In genomic region chr3:196072313-196072712, GRCh38 we compare ENCODE assay signal across 26 cellular contexts. TPM values are rescaled to one million over a fixed set of nuclear protein-coding genes. Genes with fewer than 3 reads are reported as not detected.
DNase-seq lines count a peak whose midpoint lies in the region; ATAC-seq and TF ChIP-seq lines count a peak whose summit lies in the region.
"Had no signal": no experiment of that assay in that cellular context is flagged by ENCODE, and none has a peak within 500 bp of the region (broad histone marks: within the 10 kb centered on the region; RNA-seq: fewer than 3 reads in every experiment).

No MANE protein-coding gene starts in this region.

- peaks cover 46% of the 10 kb centered on the region for H3K36me3 Mint-ChIP-seq in CD4-positive, CD25-positive, alpha-beta regulatory T cell
- peaks cover 81% of the 10 kb centered on the region for H3K36me3 Mint-ChIP-seq in activated T-helper 2 cell treated with anti-CD3 and anti-CD28 coated beads, Interferon-gamma antibody, Interleukin-2, Interleukin-4, amounts not matched to agents 10 μg/mL and 5 μg/mL and 100 μg/mL, durations not matched to agents 14 hours and 24 hours and 36 hours (ENCODE audit: low read depth)

- peak overlapping the region; percentile 30 for H3K4me2 ChIP-seq in Karpas-422 (ENCODE audit: low read depth, low read length, poor library complexity, severe bottlenecking)

- peaks cover 32% of the 10 kb centered on the region for H3K4me1 ChIP-seq in CD4-positive, CD25-positive, alpha-beta regulatory T cell (ENCODE audit: control insufficient read depth, insufficient read depth, low read length, poor library complexity, severe bottlenecking)
- H3K4me1 ChIP-seq in Karpas-422 (ENCODE audit: low read length): peaks cover 42% of the 10 kb centered on the region
- H3K4me1 ChIP-seq: Caco-2 had no signal

- ATAC-seq in CD4-positive, CD25-positive, alpha-beta regulatory T cell (ENCODE audit: low read depth in 2 of 2): no peak
- ATAC-seq: Panc1 had no signal

- peaks cover 21 to 47% (median 31%) of the 10 kb centered on the region in 4 donors for H3K4me1 Mint-ChIP-seq in CD4-positive, CD25-positive, alpha-beta regulatory T cell
- peaks cover 31% of the 10 kb centered on the region for H3K4me1 Mint-ChIP-seq in activated T-helper 2 cell treated with anti-CD3 and anti-CD28 coated beads, Interferon-gamma antibody, Interleukin-2, Interleukin-4, amounts not matched to agents 10 μg/mL and 5 μg/mL and 100 μg/mL, durations not matched to agents 14 hours and 24 hours and 36 hours (ENCODE audit: low read depth)

- no peak overlapping the region for H3K4me3 ChIP-seq in CD4-positive, CD25-positive, alpha-beta regulatory T cell (ENCODE audit: low read depth, low read length)
- no peak overlapping the region for H3K4me3 ChIP-seq in GM12865 (ENCODE audit: low read depth, low read length)
- H3K4me3 ChIP-seq in Karpas-422 (ENCODE audit: low read length): no peak overlapping the region

- H3K9me2 ChIP-seq in Karpas-422 (replicated peaks; ENCODE audit: insufficient read depth, low read length): no peaks in the 10 kb centered on the region

- H3K9me3 ChIP-seq in CD4-positive, CD25-positive, alpha-beta regulatory T cell (ENCODE audit: control insufficient read depth in 2 of 2, low read length in 2 of 2): no peaks in the 10 kb centered on the region
- H3K9me3 ChIP-seq in Karpas-422 (ENCODE audit: low read length): no peaks in the 10 kb centered on the region
- H3K9me3 ChIP-seq: Caco-2 had no signal

- no peak overlapping the region for H3K4me3 Mint-ChIP-seq in CD4-positive, CD25-positive, alpha-beta regulatory T cell
- H3K4me3 Mint-ChIP-seq in activated T-helper 2 cell treated with anti-CD3 and anti-CD28 coated beads, Interferon-gamma antibody, Interleukin-2, Interleukin-4, amounts not matched to agents 10 μg/mL and 5 μg/mL and 100 μg/mL, durations not matched to agents 14 hours and 24 hours and 36 hours (ENCODE audit: low read depth): no peak overlapping the region
- H3K4me3 Mint-ChIP-seq: CD8-positive, alpha-beta T cell had no signal

- no peaks in the 10 kb centered on the region for H3K27me3 ChIP-seq in CD4-positive, CD25-positive, alpha-beta regulatory T cell (ENCODE audit: control insufficient read depth, insufficient read depth, low read length)
- no peaks in the 10 kb centered on the region for H3K27me3 ChIP-seq in Karpas-422 (ENCODE audit: low read length)

- H3K9ac ChIP-seq in Karpas-422 (ENCODE audit: low read length): no peak overlapping the region

- intact Hi-C loops in activated T-helper 2 cell treated with anti-CD3 and anti-CD28 coated beads, Interferon-gamma antibody, Interleukin-2, Interleukin-4, amounts not matched to agents 10 μg/mL and 5 μg/mL and 100 μg/mL, durations not matched to agents 14 hours and 24 hours and 36 hours (cut with micrococcal nuclease): no loop called here

- H3K36me3 ChIP-seq in CD4-positive, CD25-positive, alpha-beta regulatory T cell (ENCODE audit: control insufficient read depth, insufficient read depth, low read length): peaks cover 84% of the 10 kb centered on the region
- H3K36me3 ChIP-seq in Karpas-422 (ENCODE audit: insufficient read depth, low read length): peaks cover 77% of the 10 kb centered on the region

- no peak for TF ChIP-seq CTCF in GM12865 (IDR thresholded peaks at IDR 0.05; ENCODE audit: insufficient read depth, low read depth, low read length, missing control alignments)

- H3K27ac Mint-ChIP-seq in CD4-positive, CD25-positive, alpha-beta regulatory T cell: peak overlapping the region in 1 of 3 donors; percentile 88
- peak overlapping the region; percentile 28 for H3K27ac Mint-ChIP-seq in activated T-helper 2 cell treated with anti-CD3 and anti-CD28 coated beads, Interferon-gamma antibody, Interleukin-2, Interleukin-4, amounts not matched to agents 10 μg/mL and 5 μg/mL and 100 μg/mL, durations not matched to agents 14 hours and 24 hours and 36 hours
- H3K27ac Mint-ChIP-seq: CD8-positive, alpha-beta T cell had no signal

- H4K20me1 ChIP-seq in Karpas-422 (ENCODE audit: insufficient read depth, low read depth, low read length): peaks cover 32% of the 10 kb centered on the region

- H3K79me2 ChIP-seq in Karpas-422 (ENCODE audit: low read length): peaks cover 86% of the 10 kb centered on the region

- peak overlapping the region; percentile 58 for H3K27ac ChIP-seq in CD4-positive, CD25-positive, alpha-beta regulatory T cell (ENCODE audit: insufficient read depth, low read length, poor library complexity, severe bottlenecking)
- peak overlapping the region; percentile 42 for H3K27ac ChIP-seq in Karpas-422 (ENCODE audit: low read length)
- H3K27ac ChIP-seq: RWPE1 had no signal

- H3K9me3 Mint-ChIP-seq in CD4-positive, CD25-positive, alpha-beta regulatory T cell: no peaks in the 10 kb centered on the region
- H3K9me3 Mint-ChIP-seq in activated T-helper 2 cell treated with anti-CD3 and anti-CD28 coated beads, Interferon-gamma antibody, Interleukin-2, Interleukin-4, amounts not matched to agents 10 μg/mL and 5 μg/mL and 100 μg/mL, durations not matched to agents 14 hours and 24 hours and 36 hours: no peaks in the 10 kb centered on the region
- H3K9me3 Mint-ChIP-seq: CD8-positive, alpha-beta T cell had no signal

- no peak for DNase-seq in CD4-positive, CD25-positive, alpha-beta regulatory T cell
- DNase-seq in GM12865 (ENCODE audit: low read depth) (peak; percentile 78), Karpas-422 (no peak), DMS153 (lab: John Stamatoyannopoulos, UW) (no peak), NCI-H69 (lab: John Stamatoyannopoulos, UW) (no peak)
- no peak for DNase-seq in activated T-helper 2 cell treated with anti-CD3 and anti-CD28 coated beads, Interferon-gamma antibody, Interleukin-2, Interleukin-4, amounts not matched to agents 10 μg/mL and 5 μg/mL and 100 μg/mL, durations not matched to agents 14 hours and 24 hours and 36 hours (ENCODE audit: low spot score)
- DNase-seq in stimulated activated CD4-positive, alpha-beta T cell treated with anti-CD3 and anti-CD28 coated beads, Interleukin-4, amount 100 ng/mL, for 4 hours: no peak
- DNase-seq: C1 segment of cervical spinal cord; Caco-2; CD8-positive, alpha-beta T cell; DMS 273 treated with DMSO at 0.1 percent for 48 hours; DMS79 treated with DMSO at 0.1 percent for 48 hours; GF-D8; GOT3; HCEC 1CT; KBM-7; NCI-H1048; NCI-H1417; NCI-H1694; NCI-H2029 treated with DMSO at 0.1 percent for 48 hours; NCI-H446 treated with DMSO at 0.1 percent for 48 hours; NCI-H526; SHP77 treated with DMSO at 0.1 percent for 48 hours; T-helper 1 cell had no signal

- no peak overlapping the region for H2AFZ ChIP-seq in Karpas-422 (ENCODE audit: low read length)

- no peaks in the 10 kb centered on the region for H3K27me3 Mint-ChIP-seq in CD4-positive, CD25-positive, alpha-beta regulatory T cell
- H3K27me3 Mint-ChIP-seq in activated T-helper 2 cell treated with anti-CD3 and anti-CD28 coated beads, Interferon-gamma antibody, Interleukin-2, Interleukin-4, amounts not matched to agents 10 μg/mL and 5 μg/mL and 100 μg/mL, durations not matched to agents 14 hours and 24 hours and 36 hours (ENCODE audit: low read depth): no peaks in the 10 kb centered on the region

RNA-seq across cellular contexts. Expression of gene TFRC, which starts 9.6 kb away (rescaled TPM):
- 356 TPM for total RNA-seq in CD4-positive, CD25-positive, alpha-beta regulatory T cell
- polyA plus RNA-seq in CD4-positive, CD25-positive, alpha-beta regulatory T cell: 10 to 100 TPM; 21.5 to 36.9 (median 28.7) TPM
- total RNA-seq in Karpas-422 (2014; rRNA removed; shearing (Covaris generic); ENCODE audit: low replicate concordance): 105 and 111 TPM in 2 replicates
- total RNA-seq in activated T-helper 2 cell treated with anti-CD3 and anti-CD28 coated beads, Interferon-gamma antibody, Interleukin-2, Interleukin-4, amounts not matched to agents 10 μg/mL and 5 μg/mL and 100 μg/mL, durations not matched to agents 14 hours and 24 hours and 36 hours: 644 and 680 TPM in 2 replicates
